8 cellular contexts compared by ENCODE assay signal in genomic region chr2:181892795-181893435, GRCh38. TPM values are rescaled to one million over a fixed set of nuclear protein-coding genes. Genes with fewer than 3 reads are reported as not detected.
DNase-seq lines count a peak whose midpoint lies in the region; ATAC-seq, FAIRE-seq and TF ChIP-seq lines count a peak whose summit lies in the region.

No MANE protein-coding gene starts in this region.

- DNase-seq in A673 (ENCODE audit: low spot score) (no peak), HAP-1 (ENCODE audit: low spot score in 2 of 2) (peak in 1 of 2 experiments; percentile 37), adipocyte (ENCODE audit: low read depth) (peak; percentile 68), kidney (no peak), thoracic aorta (ENCODE audit: low spot score) (no peak), iPS-NIHi7 (ENCODE audit: extremely low spot score) (no peak), inferior parietal cortex (ENCODE audit: extremely low spot score) (no peak)

- H3K4me3 ChIP-seq in A673 (ENCODE audit: low read depth, low read length, poor library complexity, severe bottlenecking) = peak overlapping the region; percentile 71
- H3K4me3 ChIP-seq in HAP-1 = peak overlapping the region; percentile 67
- H3K4me3 ChIP-seq in adipocyte (ENCODE audit: low read length) = peak overlapping the region; percentile 100
- peak overlapping the region; percentile 93 to 96 for H3K4me3 ChIP-seq in kidney (ENCODE audit: low read length in 2 of 2)
- H3K4me3 ChIP-seq in thoracic aorta = peak overlapping the region; percentile 99

- intact Hi-C loops in A673 (cut with micrococcal nuclease; ENCODE audit: unreplicated experiment) = no loop called here
- intact Hi-C loops in kidney (cut with DNase I) = no loop called here

- H3K4me1 ChIP-seq in A673 (ENCODE audit: insufficient read depth, low read length, poor library complexity, severe bottlenecking) (peaks cover 27% of the 10 kb centered on the region), HAP-1 (peaks cover 22% of the 10 kb centered on the region), adipocyte (ENCODE audit: control insufficient read depth, insufficient read depth, low read length) (peaks cover 30% of the 10 kb centered on the region), kidney (ENCODE audit: control insufficient read depth in 1 of 2, insufficient read depth in 1 of 2, low read depth in 1 of 2, low read length in 2 of 2) (peaks cover 2 to 7% of the 10 kb centered on the region in 2 donors), thoracic aorta (ENCODE audit: control insufficient read depth in 1 of 2, low read depth in 2 of 2) (peaks cover 33 to 52% of the 10 kb centered on the region in 2 donors)

- no TSS peak for BruUV-seq in A673 (replicated peaks; lab: Mats Ljungman, UMichigan)

- CTCF ChIA-PET in A673 (lab: Charles Lee) = interaction anchor here (1.0 kb wide), 1 partner anchor 73 kb away, joined by 7 read pairs; no protein-coding TSS in a partner anchor

- in situ Hi-C loops in HAP-1 (cut with MboI; ENCODE audit: low sequenced_read_pairs) = loop anchor here (25.0 kb wide), 1 partner anchor 131 kb away; no protein-coding TSS in a partner anchor

- H3K27ac ChIP-seq in A673 (ENCODE audit: low read depth, low read length, poor library complexity, severe bottlenecking) (peak overlapping the region; percentile 88), kidney (ENCODE audit: low read depth in 2 of 2, low read length in 2 of 2) (peak overlapping the region; percentile 96), thoracic aorta (peak overlapping the region; percentile 99)

- H3K36me3 ChIP-seq in A673 (ENCODE audit: insufficient read depth, low read length, poor library complexity, severe bottlenecking) = peaks cover 8% of the 10 kb centered on the region
- peaks cover 4% of the 10 kb centered on the region; the same call in 1 of the 2 replicates for H3K36me3 ChIP-seq in HAP-1 (replicated peaks)
- H3K36me3 ChIP-seq in adipocyte (ENCODE audit: control insufficient read depth, insufficient read depth, low read length, severe bottlenecking) = peaks cover 19% of the 10 kb centered on the region
- no peaks in the 10 kb centered on the region for H3K36me3 ChIP-seq in kidney (ENCODE audit: control insufficient read depth in 1 of 2, insufficient read depth in 2 of 2, low read length in 2 of 2)
- H3K36me3 ChIP-seq in thoracic aorta = no peaks in the 10 kb centered on the region

- no peak for TF ChIP-seq CTCF in A673 (conservative IDR thresholded peaks at IDR 0.05; ENCODE audit: low read depth, low read length)
- TF ChIP-seq CTCF in kidney (IDR thresholded peaks at IDR 0.05; ENCODE audit: borderline replicate concordance, extremely low read depth, insufficient read depth) = no peak
- no peak for TF ChIP-seq CTCF in thoracic aorta (IDR thresholded peaks at IDR 0.05)

- no peak for FAIRE-seq in kidney (lab: Jason Lieb, UNC)

- POLR2A ChIA-PET in A673 (lab: Charles Lee; ENCODE audit: low non-redundant PET) = no interaction called here

- ATAC-seq in thoracic aorta (ENCODE audit: insufficient number of reproducible peaks, low FRiP score, low read depth) (no peak), HG02970 (IDR thresholded peaks at IDR 0.05; ENCODE audit: low FRiP score, unreplicated experiment) (no peak)

- H3K27me3 ChIP-seq in A673 (replicated peaks; ENCODE audit: insufficient read depth, low read depth, low read length, poor library complexity) (no peaks in the 10 kb centered on the region), HAP-1 (ENCODE audit: low read depth) (no peaks in the 10 kb centered on the region), adipocyte (replicated peaks; ENCODE audit: control insufficient read depth, insufficient read depth, low read length) (no peaks in the 10 kb centered on the region), thoracic aorta (replicated peaks; ENCODE audit: insufficient read depth) (no peaks in the 10 kb centered on the region)

- no peaks in the 10 kb centered on the region for H3K9me3 ChIP-seq in A673 (ENCODE audit: low read depth, low read length, poor library complexity, severe bottlenecking)
- no peaks in the 10 kb centered on the region for H3K9me3 ChIP-seq in HAP-1
- no peaks in the 10 kb centered on the region for H3K9me3 ChIP-seq in adipocyte (ENCODE audit: control insufficient read depth, low read length)
- no peaks in the 10 kb centered on the region for H3K9me3 ChIP-seq in kidney (ENCODE audit: control insufficient read depth in 1 of 2, low read length in 2 of 2)
- H3K9me3 ChIP-seq in thoracic aorta = no peaks in the 10 kb centered on the region

- H3K9ac ChIP-seq in adipocyte (ENCODE audit: low read length) (peak overlapping the region; percentile 99), kidney (ENCODE audit: low read length in 2 of 2) (peak overlapping the region; percentile 88 to 96)

RNA-seq across cellular contexts. Expression of gene ITPRID2, which starts 1.4 kb away (rescaled TPM):
- total RNA-seq in A673 (2021) (141 and 149 TPM in 2 replicates), kidney (191 TPM), thoracic aorta (100 to 1,000 TPM; 102 to 121 TPM)
- polyA plus RNA-seq in kidney (ENCODE audit: insufficient read depth, low read depth, low replicate concordance) = 29.9 TPM
